In the genomic region with DNA sequence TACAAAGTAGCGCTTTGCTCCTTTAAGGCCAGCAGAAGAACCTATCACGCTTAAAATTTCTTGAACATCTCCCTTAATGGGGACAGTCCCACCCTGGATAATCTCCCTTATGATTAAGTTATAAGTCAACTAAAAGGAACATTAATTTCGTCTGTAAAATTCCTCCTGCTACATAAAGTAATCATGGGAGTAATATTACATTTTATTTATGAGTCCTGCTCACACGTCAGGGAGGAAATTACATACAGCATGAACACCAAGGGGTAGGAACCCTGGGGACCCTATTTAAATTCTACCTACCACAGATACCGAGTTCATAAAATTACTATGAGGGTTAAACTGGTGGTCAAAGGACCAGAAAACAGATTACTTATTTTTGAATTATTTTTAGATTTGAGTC, we compare ENCODE assay signal across 5 cellular contexts.
"Had no signal": no experiment of that assay in that cellular context is flagged by ENCODE, and none has a peak within 500 bp of the region (broad histone marks: within the 10 kb centered on the region; RNA-seq: fewer than 3 reads in every experiment).

No MANE protein-coding gene starts in this region.

- H3K27ac ChIP-seq: HL-60 had no signal

- H3K27ac Mint-ChIP-seq: IgD-negative memory B cell had no signal

- H3K4me3 ChIP-seq: K562 had no signal

- H3K4me1 Mint-ChIP-seq: IgD-negative memory B cell had no signal

- H3K27me3 Mint-ChIP-seq: IgD-negative memory B cell had no signal

- ATAC-seq: HepG2, K562 had no signal

- H3K4me3 Mint-ChIP-seq: IgD-negative memory B cell had no signal

- DNase-seq: IMR-90 had no signal
